In the genomic region with DNA sequence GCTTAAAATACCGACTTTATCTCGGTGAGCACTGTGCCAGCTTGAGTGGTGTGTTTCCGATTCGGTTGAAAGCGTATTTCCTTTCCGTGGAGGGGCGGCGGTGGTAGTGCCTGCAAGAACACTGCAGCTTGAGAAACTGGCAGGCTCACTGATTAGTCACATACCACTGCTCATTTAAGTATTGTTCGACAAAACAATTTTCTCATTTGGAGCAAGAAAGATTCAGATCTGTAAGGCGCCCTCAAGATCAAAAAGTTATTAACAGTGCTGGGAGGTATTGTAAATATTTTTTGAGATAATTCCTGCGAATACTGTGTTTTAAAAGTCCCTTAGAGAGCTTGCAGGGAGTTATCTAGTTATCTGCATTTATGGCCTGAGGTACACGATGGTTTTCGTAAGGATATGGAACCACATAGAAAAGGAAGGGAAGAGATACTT, we compare ENCODE assay signal across 8 cellular contexts. TPM values are rescaled to one million over a fixed set of nuclear protein-coding genes. Genes with fewer than 3 reads are reported as not detected.
DNase-seq lines count a peak whose midpoint lies in the region; ATAC-seq and TF ChIP-seq lines count a peak whose summit lies in the region.

No MANE protein-coding gene starts in this region.

- intact Hi-C loops in left ventricle myocardium superior (cut with micrococcal nuclease) (loop anchor here (5.0 kb wide), 1 partner anchor 163 kb away; no protein-coding TSS in a partner anchor), transverse colon (cut with DNase I; ENCODE audit: low total_unique reads) (no loop called here)

- TF ChIP-seq EP300 in transverse colon (IDR thresholded peaks at IDR 0.05; ENCODE audit: low read depth) = no peak

- peak overlapping the region; percentile 81 for H3K27ac Mint-ChIP-seq in T-helper 1 cell treated with Interleukin-12 subunit alpha and Interleukin-12 subunit beta and Interleukin-4 antibody, amounts not matched to agents 30 μg/mL and 1 μg/mL, for 36 hours
- H3K27ac Mint-ChIP-seq in progenitor cell of endocrine pancreas = peak overlapping the region; percentile 90

- TF ChIP-seq POLR2A in transverse colon (IDR thresholded peaks at IDR 0.05) = peak; percentile 19

- peaks cover 25% of the 10 kb centered on the region for H3K27me3 Mint-ChIP-seq in T-helper 1 cell treated with Interleukin-12 subunit alpha and Interleukin-12 subunit beta and Interleukin-4 antibody, amounts not matched to agents 30 μg/mL and 1 μg/mL, for 36 hours (ENCODE audit: low read depth)
- H3K27me3 Mint-ChIP-seq in progenitor cell of endocrine pancreas = peaks cover 13% of the 10 kb centered on the region

- H3K27me3 ChIP-seq in transverse colon = peaks cover 5% of the 10 kb centered on the region

- H3K9me3 ChIP-seq in transverse colon = no peaks in the 10 kb centered on the region

- in situ Hi-C loops in transverse colon (cut with MboI; ENCODE audit: low pct_ligation_motif_present in 1 of 4, low pct_unique_long_range_greater_than_20kb in 1 of 4, low sequenced_read_pairs in 3 of 4) = loop anchor here in 3 of 4 donors (5.0 to 10.0 kb wide), 4 partner anchors 66 to 326 kb away; no protein-coding TSS in a partner anchor

- peaks cover 15 to 47% (median 37%) of the 10 kb centered on the region in 4 donors for H3K4me1 ChIP-seq in transverse colon

- ATAC-seq in left ventricle myocardium superior (peak; percentile 52), HG02885 (IDR thresholded peaks at IDR 0.05; ENCODE audit: poor library complexity, unreplicated experiment) (no peak)

- DNase-seq in DMS 273 (lab: John Stamatoyannopoulos, UW; ENCODE audit: unreplicated experiment) (peak; percentile 82), LNCaP clone FGC (ENCODE audit: low read depth) (peak; percentile 34), amniotic stem cell (lab: John Stamatoyannopoulos, UW) (peak; percentile 34), left ventricle myocardium superior (peak; percentile 62), progenitor cell of endocrine pancreas (ENCODE audit: low spot score, unreplicated experiment) (no peak), transverse colon (peak; percentile 70)

- peaks cover 16% of the 10 kb centered on the region for H3K36me3 Mint-ChIP-seq in T-helper 1 cell treated with Interleukin-12 subunit alpha and Interleukin-12 subunit beta and Interleukin-4 antibody, amounts not matched to agents 30 μg/mL and 1 μg/mL, for 36 hours (ENCODE audit: low read depth)
- H3K36me3 Mint-ChIP-seq in progenitor cell of endocrine pancreas (ENCODE audit: insufficient read depth) = peaks cover 1% of the 10 kb centered on the region

- H3K27ac ChIP-seq in transverse colon = peak overlapping the region; percentile 98 to 100 (median 98)

- 0 to 1% methylated on average over 6 to 13 of the region's 13 CpGs for WGBS in transverse colon (ENCODE audit: low coverage in 1 of 2), 2 donors

- no peak for TF ChIP-seq CTCF in LNCaP clone FGC (IDR thresholded peaks at IDR 0.05; ENCODE audit: control insufficient read depth, extremely low read depth, insufficient read depth)
- TF ChIP-seq CTCF in progenitor cell of endocrine pancreas (IDR thresholded peaks at IDR 0.05; ENCODE audit: unreplicated experiment) = no peak
- TF ChIP-seq CTCF in transverse colon (IDR thresholded peaks at IDR 0.05) = no peak

- H3K36me3 ChIP-seq in transverse colon = no peaks in the 10 kb centered on the region

- H3K4me1 Mint-ChIP-seq in T-helper 1 cell treated with Interleukin-12 subunit alpha and Interleukin-12 subunit beta and Interleukin-4 antibody, amounts not matched to agents 30 μg/mL and 1 μg/mL, for 36 hours (ENCODE audit: low read depth) = peaks cover 38% of the 10 kb centered on the region
- peaks cover 37% of the 10 kb centered on the region for H3K4me1 Mint-ChIP-seq in progenitor cell of endocrine pancreas (ENCODE audit: low read depth)

- no peaks in the 10 kb centered on the region for H3K9me3 Mint-ChIP-seq in T-helper 1 cell treated with Interleukin-12 subunit alpha and Interleukin-12 subunit beta and Interleukin-4 antibody, amounts not matched to agents 30 μg/mL and 1 μg/mL, for 36 hours
- no peaks in the 10 kb centered on the region for H3K9me3 Mint-ChIP-seq in progenitor cell of endocrine pancreas (ENCODE audit: low read depth)

- H3K4me3 Mint-ChIP-seq in T-helper 1 cell treated with Interleukin-12 subunit alpha and Interleukin-12 subunit beta and Interleukin-4 antibody, amounts not matched to agents 30 μg/mL and 1 μg/mL, for 36 hours = peak overlapping the region; percentile 89
- H3K4me3 Mint-ChIP-seq in progenitor cell of endocrine pancreas (ENCODE audit: low read depth) = peak overlapping the region; percentile 85

- H3K4me3 ChIP-seq in LNCaP clone FGC (ENCODE audit: low read depth, low read length) = peak overlapping the region; percentile 97
- peak overlapping the region; percentile 85 to 100 (median 96) for H3K4me3 ChIP-seq in transverse colon

RNA-seq across cellular contexts. Expression of a gene that starts 1.3 kb away (rescaled TPM):
- total RNA-seq in left ventricle myocardium superior (27.3 TPM), progenitor cell of endocrine pancreas (43.3 and 43.7 TPM in 2 replicates), transverse colon (100 to 1,000 TPM in 2 of 4 donors, 10 to 100 TPM in 2; 82.2 to 132 (median 112) TPM)

RNA-seq across cellular contexts. Expression of a gene that starts 4.5 kb away (rescaled TPM):
- not detected for total RNA-seq in left ventricle myocardium superior
- not detected in 2 replicates for total RNA-seq in progenitor cell of endocrine pancreas
- total RNA-seq in transverse colon = 1 to 10 TPM in 2 of 4 donors, not detected in 2; 1.1 to 2.6 TPM
